Comparison of ENCODE assay signal across 16 cellular contexts in genomic region chr5:1197876-1198666, GRCh38. TPM values are rescaled to one million over a fixed set of nuclear protein-coding genes. Genes with fewer than 3 reads are reported as not detected.
DNase-seq lines count a peak whose midpoint lies in the region; ATAC-seq and TF ChIP-seq lines count a peak whose summit lies in the region.
"Had no signal": no experiment of that assay in that cellular context is flagged by ENCODE, and none has a peak within 500 bp of the region (broad histone marks: within the 10 kb centered on the region; RNA-seq: fewer than 3 reads in every experiment).

No MANE protein-coding gene starts in this region.

- H3K27me3 Mint-ChIP-seq in chondrocyte (ENCODE audit: low read depth): peaks cover 20% of the 10 kb centered on the region

- no peak for ATAC-seq in Right ventricle myocardium superior (ENCODE audit: poor library complexity)

- CTCF ChIA-PET in HEK293 (lab: Yijun Ruan, JAX): no interaction called here

- no peaks in the 10 kb centered on the region for H3K9me3 Mint-ChIP-seq in chondrocyte (ENCODE audit: low read depth)
- H3K9me3 Mint-ChIP-seq: H9 had no signal

- DNase-seq in Right ventricle myocardium superior: peak; percentile 15
- DNase-seq in left ventricle myocardium inferior: no peak
- DNase-seq in chondrocyte (ENCODE audit: low spot score): peak; percentile 41
- peak; percentile 35 for DNase-seq in mesenteric fat pad (ENCODE audit: low spot score)
- no peak for DNase-seq in NAMALWA (ENCODE audit: low spot score)
- DNase-seq in central memory CD4-positive, alpha-beta T cell: no peak
- DNase-seq: 8988T, AML-193, Caco-2, GF-D8, GOT3, H9 had no signal

- intact Hi-C loops in Right ventricle myocardium superior (cut with DNase I): no loop called here
- intact Hi-C loops in left ventricle myocardium inferior (cut with micrococcal nuclease): no loop called here

- H3K36me3 ChIP-seq in left ventricle myocardium inferior (no peaks in the 10 kb centered on the region), HEK293 (ENCODE audit: control insufficient read depth in 2 of 2, insufficient read depth in 1 of 2, low read length in 2 of 2) (no peaks in the 10 kb centered on the region)
- H3K36me3 ChIP-seq: BLaER1 had no signal

- H3K4me3 ChIP-seq in left ventricle myocardium inferior (no peak overlapping the region), HEK293 (ENCODE audit: low read depth, low read length) (no peak overlapping the region)
- H3K4me3 ChIP-seq: BLaER1 had no signal

- no peak for TF ChIP-seq CTCF in left ventricle myocardium inferior (IDR thresholded peaks at IDR 0.05; ENCODE audit: borderline replicate concordance)
- no peak for TF ChIP-seq CTCF in HEK293 (tag by site-specific recombination; IDR thresholded peaks at IDR 0.05)
- TF ChIP-seq CTCF in chondrocyte (IDR thresholded peaks at IDR 0.05): no peak

- H3K36me3 Mint-ChIP-seq in chondrocyte (ENCODE audit: low read depth): no peaks in the 10 kb centered on the region
- H3K36me3 Mint-ChIP-seq: CD8-positive, alpha-beta memory T cell had no signal

- H3K27me3 ChIP-seq in left ventricle myocardium inferior (ENCODE audit: low read depth): peaks cover 94% of the 10 kb centered on the region

- POLR2A ChIA-PET in HEK293 (lab: Yijun Ruan, JAX): no interaction called here

- H3K4me1 ChIP-seq in left ventricle myocardium inferior: no peaks in the 10 kb centered on the region
- H3K4me1 ChIP-seq in HEK293 (ENCODE audit: control insufficient read depth, insufficient read depth, low read length): no peaks in the 10 kb centered on the region

- no peak overlapping the region for H3K4me3 Mint-ChIP-seq in chondrocyte (ENCODE audit: unreplicated experiment)
- H3K4me3 Mint-ChIP-seq: CD8-positive, alpha-beta memory T cell; H9 had no signal

- H3K27ac ChIP-seq in left ventricle myocardium inferior (replicated peaks) (no peak overlapping the region), HEK293 (ENCODE audit: extremely low read depth, low read depth, low read length) (no peak overlapping the region)
- H3K27ac ChIP-seq: BLaER1 had no signal

- no peaks in the 10 kb centered on the region for H3K4me1 Mint-ChIP-seq in chondrocyte (ENCODE audit: low read depth)
- H3K4me1 Mint-ChIP-seq: CD8-positive, alpha-beta memory T cell; H9 had no signal

- H3K27ac Mint-ChIP-seq in chondrocyte (ENCODE audit: unreplicated experiment): no peak overlapping the region
- H3K27ac Mint-ChIP-seq: CD8-positive, alpha-beta memory T cell; H9 had no signal

- H3K9me3 ChIP-seq in left ventricle myocardium inferior (replicated peaks) (no peaks in the 10 kb centered on the region), HEK293 (ENCODE audit: control insufficient read depth, insufficient read depth, low read depth, low read length) (no peaks in the 10 kb centered on the region)
- H3K9me3 ChIP-seq: BLaER1, Caco-2 had no signal

TF ChIP-seq in HEK293, 187 proteins besides CTCF, POLR2A, EP300 and RAD21:
- TF ChIP-seq OSR2 (tag by site-specific recombination; IDR thresholded peaks at IDR 0.05) (no peak), ZNF596 (tag by site-specific recombination; IDR thresholded peaks at IDR 0.05) (peak; percentile 78), PRDM1 (tag by site-specific recombination; IDR thresholded peaks at IDR 0.05) (peak; percentile 82), ZNF366 (tag by site-specific recombination; conservative IDR thresholded peaks at IDR 0.05) (peak; percentile 55; the same call in 1 of the 2 replicates), ZNF202 (tag by site-specific recombination; IDR thresholded peaks at IDR 0.05; ENCODE audit: borderline replicate concordance) (peak; percentile 27), AEBP2 (tag by site-specific recombination; IDR thresholded peaks at IDR 0.05; ENCODE audit: borderline replicate concordance) (no peak)

RNA-seq across cellular contexts. Expression of gene SLC6A19, which starts 3.3 kb away (rescaled TPM):
- total RNA-seq in Right ventricle myocardium superior: not detected
- not detected for total RNA-seq in left ventricle myocardium inferior
- total RNA-seq in chondrocyte: not detected in 3 replicates
- total RNA-seq in mesenteric fat pad: 0.32 TPM
- total RNA-seq: CD8-positive, alpha-beta memory T cell; H9; HT-29 had no signal

RNA-seq across cellular contexts. Expression of gene SLC6A18, which starts 27.1 kb away (rescaled TPM):
- not detected for total RNA-seq in Right ventricle myocardium superior
- not detected for total RNA-seq in left ventricle myocardium inferior
- not detected in 3 replicates for total RNA-seq in chondrocyte
- total RNA-seq in mesenteric fat pad: not detected
- total RNA-seq: Caco-2; CD8-positive, alpha-beta memory T cell; H9; HT-29 had no signal

Comparison
In these comparisons a context has a peak if more than half of its experiments do, and no peak if none do; other contexts are left out.
1. DNase-seq: peak in Right ventricle myocardium superior (single experiment), chondrocyte (single experiment) and mesenteric fat pad (single experiment); none in left ventricle myocardium inferior (single experiment), NAMALWA (single experiment) and central memory CD4-positive, alpha-beta T cell (single experiment).